ENCODE assay signal across 8 cellular contexts in genomic region chr1:221708987-221709386, GRCh38. TPM values are rescaled to one million over a fixed set of nuclear protein-coding genes. Genes with fewer than 3 reads are reported as not detected.
DNase-seq lines count a peak whose midpoint lies in the region; ATAC-seq and TF ChIP-seq lines count a peak whose summit lies in the region.

No MANE protein-coding gene starts in this region.

- peaks cover 65 to 98% (median 92%) of the 10 kb centered on the region in 10 experiments for H3K4me1 ChIP-seq in BLaER1 treated with 17β-estradiol and CSF1 and Interleukin-3, amounts not matched to agents 10 nM and 100 nM
- H3K4me1 ChIP-seq in Loucy (ENCODE audit: insufficient read depth, low read length, poor library complexity, severe bottlenecking) (peaks cover 75% of the 10 kb centered on the region), aorta (ENCODE audit: control insufficient read depth in 1 of 2, insufficient read depth in 2 of 2, low read length in 2 of 2) (no peaks in the 10 kb centered on the region)

- no peaks in the 10 kb centered on the region for H3K27me3 ChIP-seq in BLaER1 treated with 17β-estradiol and CSF1 and Interleukin-3, amounts not matched to agents 10 nM and 100 nM
- H3K27me3 ChIP-seq in Loucy (ENCODE audit: insufficient read depth, low read length, poor library complexity, severe bottlenecking) = no peaks in the 10 kb centered on the region
- H3K27me3 ChIP-seq in aorta (ENCODE audit: control insufficient read depth in 1 of 2, insufficient read depth in 2 of 2, low read length in 1 of 2) = no peaks in the 10 kb centered on the region

- 48 to 51% methylated on average over 3 of the region's 3 CpGs for WGBS in aorta, 2 donors

- peak; percentile 19 for ATAC-seq in GM19438 (IDR thresholded peaks at IDR 0.05; ENCODE audit: low read depth, unreplicated experiment)
- ATAC-seq in SK-N-SH treated with all-trans-retinoic acid at 6 μM for 48 hours = peak; percentile 66
- no peak for ATAC-seq in aorta (ENCODE audit: low FRiP score)

- peaks cover 22% of the 10 kb centered on the region for H3F3A ChIP-seq in Loucy (ENCODE audit: low read depth)

- peaks cover 82% of the 10 kb centered on the region for H3K79me2 ChIP-seq in Loucy (ENCODE audit: insufficient read depth, low read length)

- peak overlapping the region; percentile 46 to 86 (median 80) for H3K4me2 ChIP-seq in BLaER1 treated with 17β-estradiol and CSF1 and Interleukin-3, amounts not matched to agents 10 nM and 100 nM
- H3K4me2 ChIP-seq in Loucy (ENCODE audit: low read depth, low read length, poor library complexity, severe bottlenecking) = peak overlapping the region; percentile 74

- TF ChIP-seq CTCF in Loucy (conservative IDR thresholded peaks at IDR 0.05; ENCODE audit: low read length) = no peak

- H3K9me3 ChIP-seq in BLaER1 treated with 17β-estradiol and CSF1 and Interleukin-3, amounts not matched to agents 10 nM and 100 nM (replicated peaks in 1 of 11) = peaks cover 0 to 12% (median 6%) of the 10 kb centered on the region in 11 experiments; a peak in 11 of 22 replicates
- H3K9me3 ChIP-seq in Loucy (ENCODE audit: insufficient read depth, low read depth, low read length) (no peaks in the 10 kb centered on the region), aorta (ENCODE audit: control insufficient read depth, low read length) (no peaks in the 10 kb centered on the region)

- no peak overlapping the region for H2AFZ ChIP-seq in Loucy (ENCODE audit: low read length)

- H3K9ac ChIP-seq in BLaER1 treated with 17β-estradiol and CSF1 and Interleukin-3, amounts not matched to agents 10 nM and 100 nM = peak overlapping the region; percentile 55 to 76 (median 71); a peak in 20 of 22 replicates
- peak overlapping the region; percentile 78 for H3K9ac ChIP-seq in Loucy (ENCODE audit: low read depth, low read length, poor library complexity, severe bottlenecking)

- H3K4me3 ChIP-seq in BLaER1 treated with 17β-estradiol and CSF1 and Interleukin-3, amounts not matched to agents 10 nM and 100 nM = 0 out of 20 replicates have a peak overlapping the region, but pooled peaks of 1 of the 10 experiments have one; percentile 8
- H3K4me3 ChIP-seq in Loucy (ENCODE audit: low read length, poor library complexity, severe bottlenecking) (peak overlapping the region; percentile 60), aorta (ENCODE audit: low read length in 2 of 2) (no peak overlapping the region)

- no peaks in the 10 kb centered on the region for H3K9me2 ChIP-seq in Loucy (replicated peaks; ENCODE audit: low read depth, low read length)

- peak; percentile 79 for DNase-seq in central memory CD4-positive, alpha-beta T cell
- DNase-seq in mucosa of gallbladder (ENCODE audit: low spot score) (peak; percentile 59), aorta (no peak), islet precursor cell (no peak)

- H3K27ac ChIP-seq in BLaER1 treated with 17β-estradiol and CSF1 and Interleukin-3, amounts not matched to agents 10 nM and 100 nM = peak overlapping the region; percentile 84 to 96 (median 91)
- no peak overlapping the region for H3K27ac ChIP-seq in aorta (ENCODE audit: low read depth in 1 of 2, low read length in 2 of 2)

- H3K36me3 ChIP-seq in BLaER1 treated with 17β-estradiol and CSF1 and Interleukin-3, amounts not matched to agents 10 nM and 100 nM = peaks cover 12 to 29% (median 21%) of the 10 kb centered on the region in 11 experiments
- H3K36me3 ChIP-seq in Loucy (ENCODE audit: insufficient read depth, low read length) (peaks cover 36% of the 10 kb centered on the region; the same call in 1 of the 2 replicates), aorta (ENCODE audit: control insufficient read depth in 1 of 2, insufficient read depth in 2 of 2, low read length in 1 of 2) (peaks cover 0 to 5% of the 10 kb centered on the region in 2 donors)

- intact Hi-C loops in aorta (cut with DNase I) = no loop called here

- H4K20me1 ChIP-seq in BLaER1 treated with 17β-estradiol and CSF1 and Interleukin-3, amounts not matched to agents 10 nM and 100 nM = no peaks in the 10 kb centered on the region
- H4K20me1 ChIP-seq in Loucy (ENCODE audit: insufficient read depth, low read length, poor library complexity, severe bottlenecking) = no peaks in the 10 kb centered on the region

TF ChIP-seq in SK-N-SH treated with all-trans-retinoic acid at 6 μM for 48 hours, 23 proteins besides CTCF, POLR2A, EP300 and RAD21:
- TF ChIP-seq BACH2 (CRISPR knock-in tag; IDR thresholded peaks at IDR 0.05; ENCODE audit: borderline replicate concordance) = no peak
- no peak for TF ChIP-seq ZFP30 (CRISPR knock-in tag; IDR thresholded peaks at IDR 0.05)
- TF ChIP-seq, protein P1, sequence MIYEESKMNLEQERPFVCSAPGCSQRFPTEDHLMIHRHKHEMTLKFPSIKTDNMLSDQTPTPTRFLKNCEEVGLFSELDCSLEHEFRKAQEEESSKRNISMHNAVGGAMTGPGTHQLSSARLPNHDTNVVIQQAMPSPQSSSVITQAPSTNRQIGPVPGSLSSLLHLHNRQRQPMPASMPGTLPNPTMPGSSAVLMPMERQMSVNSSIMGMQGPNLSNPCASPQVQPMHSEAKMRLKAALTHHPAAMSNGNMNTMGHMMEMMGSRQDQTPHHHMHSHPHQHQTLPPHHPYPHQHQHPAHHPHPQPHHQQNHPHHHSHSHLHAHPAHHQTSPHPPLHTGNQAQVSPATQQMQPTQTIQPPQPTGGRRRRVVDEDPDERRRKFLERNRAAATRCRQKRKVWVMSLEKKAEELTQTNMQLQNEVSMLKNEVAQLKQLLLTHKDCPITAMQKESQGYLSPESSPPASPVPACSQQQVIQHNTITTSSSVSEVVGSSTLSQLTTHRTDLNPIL (CRISPR knock-in tag; IDR thresholded peaks at IDR 0.05; ENCODE audit: low read depth) = peak; percentile 84; the same call in 1 of the 2 replicates
- TF ChIP-seq ZFP3 (CRISPR knock-in tag; IDR thresholded peaks at IDR 0.05) = no peak
- TF ChIP-seq POU6F1 (CRISPR knock-in tag; IDR thresholded peaks at IDR 0.05; ENCODE audit: borderline replicate concordance, low read depth) = no peak
- TF ChIP-seq, protein P2, sequence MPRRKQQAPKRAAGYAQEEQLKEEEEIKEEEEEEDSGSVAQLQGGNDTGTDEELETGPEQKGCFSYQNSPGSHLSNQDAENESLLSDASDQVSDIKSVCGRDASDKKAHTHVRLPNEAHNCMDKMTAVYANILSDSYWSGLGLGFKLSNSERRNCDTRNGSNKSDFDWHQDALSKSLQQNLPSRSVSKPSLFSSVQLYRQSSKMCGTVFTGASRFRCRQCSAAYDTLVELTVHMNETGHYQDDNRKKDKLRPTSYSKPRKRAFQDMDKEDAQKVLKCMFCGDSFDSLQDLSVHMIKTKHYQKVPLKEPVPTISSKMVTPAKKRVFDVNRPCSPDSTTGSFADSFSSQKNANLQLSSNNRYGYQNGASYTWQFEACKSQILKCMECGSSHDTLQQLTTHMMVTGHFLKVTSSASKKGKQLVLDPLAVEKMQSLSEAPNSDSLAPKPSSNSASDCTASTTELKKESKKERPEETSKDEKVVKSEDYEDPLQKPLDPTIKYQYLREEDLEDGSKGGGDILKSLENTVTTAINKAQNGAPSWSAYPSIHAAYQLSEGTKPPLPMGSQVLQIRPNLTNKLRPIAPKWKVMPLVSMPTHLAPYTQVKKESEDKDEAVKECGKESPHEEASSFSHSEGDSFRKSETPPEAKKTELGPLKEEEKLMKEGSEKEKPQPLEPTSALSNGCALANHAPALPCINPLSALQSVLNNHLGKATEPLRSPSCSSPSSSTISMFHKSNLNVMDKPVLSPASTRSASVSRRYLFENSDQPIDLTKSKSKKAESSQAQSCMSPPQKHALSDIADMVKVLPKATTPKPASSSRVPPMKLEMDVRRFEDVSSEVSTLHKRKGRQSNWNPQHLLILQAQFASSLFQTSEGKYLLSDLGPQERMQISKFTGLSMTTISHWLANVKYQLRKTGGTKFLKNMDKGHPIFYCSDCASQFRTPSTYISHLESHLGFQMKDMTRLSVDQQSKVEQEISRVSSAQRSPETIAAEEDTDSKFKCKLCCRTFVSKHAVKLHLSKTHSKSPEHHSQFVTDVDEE (CRISPR knock-in tag; IDR thresholded peaks at IDR 0.05) = no peak
- TF ChIP-seq CSDC2 (CRISPR knock-in tag; IDR thresholded peaks at IDR 0.05) = no peak
- TF ChIP-seq OSR1 (CRISPR knock-in tag; IDR thresholded peaks at IDR 0.05) = no peak
- no peak for TF ChIP-seq CSRNP3 (CRISPR knock-in tag; IDR thresholded peaks at IDR 0.05)
- TF ChIP-seq ISL1 (CRISPR knock-in tag; IDR thresholded peaks at IDR 0.05) = peak; percentile 58
- TF ChIP-seq GLIS3 (CRISPR knock-in tag; IDR thresholded peaks at IDR 0.05) = no peak

RNA-seq across cellular contexts. Expression of gene DUSP10, which starts 32.9 kb away (rescaled TPM):
- total RNA-seq in mucosa of gallbladder (9.2 TPM), aorta (1 to 10 TPM; 4.2 to 5.3 TPM)
- polyA plus RNA-seq in aorta = 1 to 10 TPM in 1 of 2 donors, under 1 TPM in 1; 0.33 to 5.4 TPM

Comparison
In these comparisons a context has a peak if more than half of its experiments do, and no peak if none do; other contexts are left out.
1. H3K27ac ChIP-seq: peak in BLaER1 treated with 17β-estradiol and CSF1 and Interleukin-3, amounts not matched to agents 10 nM and 100 nM (11 of 11); none in aorta (0 of 2).
2. DNase-seq: peak in central memory CD4-positive, alpha-beta T cell (single experiment) and mucosa of gallbladder (single experiment); none in aorta (0 of 2) and islet precursor cell (single experiment).